In the genomic region with DNA sequence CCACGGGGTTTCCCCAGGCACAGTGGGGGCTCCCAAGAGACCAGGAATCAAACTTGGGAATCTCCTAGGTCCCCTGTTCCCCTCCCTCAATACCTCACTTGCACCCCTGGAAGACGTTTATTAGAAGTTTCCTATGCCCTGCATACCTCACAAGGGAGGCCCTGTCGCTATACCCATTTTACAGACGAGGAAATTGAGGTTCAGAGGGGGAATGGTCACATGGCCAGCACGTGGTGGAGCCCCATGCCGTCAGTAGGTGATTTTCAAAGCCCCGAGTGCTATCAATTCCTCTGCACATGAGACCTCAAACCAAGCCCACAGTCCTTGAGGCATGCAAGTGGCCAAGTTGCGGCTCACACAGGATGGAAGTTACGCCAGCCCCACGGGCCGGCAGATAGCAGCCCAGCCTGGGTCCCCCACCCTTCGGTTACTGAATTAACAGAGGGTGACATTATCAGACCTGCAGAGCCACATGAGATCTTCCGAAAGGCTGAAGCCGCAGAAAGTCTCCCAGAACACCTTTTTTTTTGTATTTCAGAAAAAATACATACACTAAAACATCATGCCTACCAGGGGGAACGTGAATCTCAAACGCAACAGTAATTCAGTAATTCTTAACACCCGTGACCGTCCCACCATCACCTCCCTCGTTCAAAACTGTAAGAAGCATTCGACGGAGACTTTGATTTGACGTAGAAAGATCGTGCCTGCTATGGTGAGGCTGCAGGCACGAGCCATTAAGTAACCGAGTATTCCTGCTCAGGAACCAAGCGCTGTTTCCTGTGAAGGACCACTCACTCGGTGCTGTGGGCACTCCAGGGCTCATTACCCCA, we compare ENCODE assay signal across 8 cellular contexts.
DNase-seq lines count a peak whose midpoint lies in the region; ATAC-seq and TF ChIP-seq lines count a peak whose summit lies in the region.

No MANE protein-coding gene starts in this region.

- no peak for TF ChIP-seq POLR2A in stomach (IDR thresholded peaks at IDR 0.05)

- no peak overlapping the region for H3K4me3 Mint-ChIP-seq in central memory CD8-positive, alpha-beta T cell

- H3K9me3 Mint-ChIP-seq in central memory CD8-positive, alpha-beta T cell = no peaks in the 10 kb centered on the region

- H3K4me1 ChIP-seq in muscle layer of colon (ENCODE audit: insufficient read depth, low read length) (peaks cover 71% of the 10 kb centered on the region), stomach (peaks cover 46 to 68% (median 59%) of the 10 kb centered on the region in 4 donors)

- H3K9me3 ChIP-seq in muscle layer of colon (ENCODE audit: low read length) (no peaks in the 10 kb centered on the region), stomach (no peaks in the 10 kb centered on the region)

- peak; percentile 60 for ATAC-seq in central memory CD8-positive, alpha-beta T cell (replicated peaks; ENCODE audit: extremely low read depth, poor library complexity, severe bottlenecking)
- ATAC-seq in HG02610 (IDR thresholded peaks at IDR 0.05; ENCODE audit: unreplicated experiment) = no peak

- peaks cover 17% of the 10 kb centered on the region for H3K4me1 Mint-ChIP-seq in central memory CD8-positive, alpha-beta T cell

- DNase-seq in NK-92 treated with Interleukin-12 subunit alpha and Interleukin-12 subunit beta, amount 100 ng/mL, for 24 hours (lab: John Stamatoyannopoulos, UW) = peak; percentile 76
- DNase-seq in central memory CD8-positive, alpha-beta T cell (ENCODE audit: low spot score in 2 of 2) = no peak
- DNase-seq in stomach (no peak), DMS79 (lab: John Stamatoyannopoulos, UW) (no peak), NCI-H2107 (lab: John Stamatoyannopoulos, UW) (no peak), DMS79 treated with DMSO at 0.1 percent for 48 hours (lab: John Stamatoyannopoulos, UW) (no peak)

- H3K4me3 ChIP-seq in muscle layer of colon (ENCODE audit: low read depth in 1 of 2, low read length in 2 of 2) (peak overlapping the region in 1 of 2 donors; percentile 39), stomach (peak overlapping the region in 1 of 4 donors; percentile 34)

- no peak for TF ChIP-seq EP300 in stomach (IDR thresholded peaks at IDR 0.05)

- H3K27me3 ChIP-seq in muscle layer of colon (ENCODE audit: control insufficient read depth in 1 of 2, insufficient read depth in 2 of 2, low read length in 2 of 2) (no peaks in the 10 kb centered on the region), stomach (no peaks in the 10 kb centered on the region)

- WGBS in stomach, 5 donors = 77 to 83% (median 78%) methylated on average over 27 of the region's 27 CpGs

- H3K36me3 ChIP-seq in muscle layer of colon (ENCODE audit: insufficient read depth, low read length) (peaks cover 44% of the 10 kb centered on the region), stomach (peaks cover 32 to 75% (median 56%) of the 10 kb centered on the region in 4 donors)

- H3K36me3 Mint-ChIP-seq in central memory CD8-positive, alpha-beta T cell (ENCODE audit: insufficient read depth) = peaks cover 34% of the 10 kb centered on the region

- H3K27me3 Mint-ChIP-seq in central memory CD8-positive, alpha-beta T cell = no peaks in the 10 kb centered on the region

- peak overlapping the region; percentile 87 for H3K27ac ChIP-seq in muscle layer of colon (ENCODE audit: low read depth, low read length)
- peak overlapping the region; percentile 90 to 96 (median 93) for H3K27ac ChIP-seq in stomach

- intact Hi-C loops in stomach (cut with DNase I; ENCODE audit: low total_unique reads) = no loop called here

- H3K9ac ChIP-seq in muscle layer of colon (ENCODE audit: low read length) = peak overlapping the region; percentile 32

- no peak for TF ChIP-seq CTCF in stomach (IDR thresholded peaks at IDR 0.05)

- no peak overlapping the region for H3K27ac Mint-ChIP-seq in central memory CD8-positive, alpha-beta T cell (ENCODE audit: low read depth)
